Comparison of ENCODE assay signal across 26 cellular contexts in the genomic region with DNA sequence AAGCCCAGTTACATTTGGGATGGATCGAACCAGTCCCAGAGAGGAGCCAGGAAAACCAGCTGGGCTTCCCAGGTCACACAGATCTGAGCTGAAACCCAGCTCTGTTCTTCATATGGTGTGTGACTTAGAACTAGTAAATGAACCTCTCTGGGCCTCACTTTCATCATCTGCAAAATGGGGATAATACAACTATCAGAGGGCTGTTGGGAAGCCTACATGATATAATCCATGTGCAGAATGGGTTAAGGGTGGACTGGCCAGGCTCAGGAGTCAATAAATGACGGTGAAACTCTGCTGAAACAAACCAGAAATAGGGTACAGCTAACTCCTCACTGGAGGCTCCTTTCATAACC.
"Had no signal": no experiment of that assay in that cellular context is flagged by ENCODE, and none has a peak within 500 bp of the region (broad histone marks: within the 10 kb centered on the region; RNA-seq: fewer than 3 reads in every experiment).

No MANE protein-coding gene starts in this region.

- DNase-seq: hypothalamus; immature natural killer cell; kidney; left colon; left lung; lower lobe of right lung; mammary epithelial cell; mesenchymal stem cell; naive B cell; natural killer cell; nephron progenitor cell; retina; sigmoid colon; stimulated activated CD4-positive, alpha-beta T cell treated with anti-CD3 and anti-CD28 coated beads, Interleukin-1b, Interleukin-23, amount 100 ng/mL, for 48 hours; stimulated activated CD4-positive, alpha-beta T cell treated with anti-CD3 and anti-CD28 coated beads, Interleukin-2, amount 100 ng/mL, for 48 hours; stimulated activated CD4-positive, alpha-beta T cell treated with anti-CD3 and anti-CD28 coated beads, Interleukin-4, amount 100 ng/mL, for 4 hours; stimulated activated CD8-positive, alpha-beta memory T cell treated with anti-CD3 and anti-CD28 coated beads, Interleukin-4, amount 100 ng/mL, for 48 hours; stimulated activated naive CD4-positive, alpha-beta T cell treated with Interleukin-2 at 50 U/mL for 16 hours; stimulated activated naive CD8-positive, alpha-beta T cell treated with anti-CD3 and anti-CD28 coated beads, Interleukin-15, amount 100 ng/mL, for 72 hours; uterus had no signal

- H3K9me3 ChIP-seq: pancreas, prostate gland had no signal

- H3K27ac ChIP-seq: left lung, lower lobe of right lung, pancreas, prostate gland, sigmoid colon, tibial nerve, uterus had no signal

- ATAC-seq: natural killer cell; stimulated activated memory B cell treated with anti-CD40 and anti-IgM and Interleukin-4, amounts not matched to agents 10 μg/mL and 1 μg/mL and 100 μg/mL, for 72 hours; stimulated activated naive CD8-positive, alpha-beta T cell treated with anti-CD3 and anti-CD28 coated beads, Interleukin-15, amount 100 ng/mL, for 72 hours had no signal

- H3K36me3 ChIP-seq: left lung, lower lobe of right lung, pancreas, prostate gland, sigmoid colon, uterus had no signal

- FAIRE-seq: islet of Langerhans, kidney, pancreas had no signal

- H3K4me3 ChIP-seq: left lung, lower lobe of right lung, pancreas, prostate gland, smooth muscle cell, tibial nerve, uterus had no signal

- H3K4me1 ChIP-seq: prostate gland had no signal
